In genomic region chr14:37594916-37595808, GRCh38 we compare ENCODE assay signal across 8 cellular contexts. TPM values are rescaled to one million over a fixed set of nuclear protein-coding genes. Genes with fewer than 3 reads are reported as not detected.
DNase-seq lines count a peak whose midpoint lies in the region; ATAC-seq, FAIRE-seq and TF ChIP-seq lines count a peak whose summit lies in the region.

Gene FOXA1 (minus strand): TSS chr14:37595249. CDS start chr14:37594972, 277 bp downstream.
Gene TTC6 (plus strand): TSS chr14:37595629. CDS start chr14:37622065, 26,436 bp downstream.

- intact Hi-C loops in K562 (cut with micrococcal nuclease), result loop anchor here (2.0 kb wide), 2 partner anchors 278 to 348 kb away; no protein-coding TSS in a partner anchor

- H4K20me1 ChIP-seq in K562 (replicated peaks; ENCODE audit: control insufficient read depth, insufficient read depth, low read length), result no peaks in the 10 kb centered on the region

- peak within 1 kb of the TSS; percentile 69 for H3K4me2 ChIP-seq in K562 (ENCODE audit: insufficient read depth, low read length)

- ATAC-seq in K562, result peak; percentile 66
- peak; percentile 48 for ATAC-seq in thoracic aorta (ENCODE audit: insufficient number of reproducible peaks, low FRiP score, low read depth)
- ATAC-seq in GM21786 (IDR thresholded peaks at IDR 0.05; ENCODE audit: unreplicated experiment), result no peak

- no peak for TF ChIP-seq RAD21 in K562 (CRISPR knock-in tag; conservative IDR thresholded peaks at IDR 0.05 in 1 of 2, IDR thresholded peaks at IDR 0.05 in 1 of 2)

- FAIRE-seq in K562 (lab: Jason Lieb, UNC), result no peak

- peaks cover 2% of the 10 kb centered on the region; the same call in 2 of the 3 replicates for H3K79me2 ChIP-seq in K562 (ENCODE audit: control insufficient read depth, insufficient read depth, low read length)

- CTCF ChIA-PET in HEK293T (lab: Yijun Ruan, JAX) (interaction anchor here (0.5 to 0.6 kb wide), 2 partner anchors 57 to 1221 kb away, joined by 3 to 4 read pairs; no protein-coding TSS in a partner anchor), K562 (lab: Yijun Ruan, JAX; ENCODE audit: low intra/inter-chr PET ratio) (interaction anchor here (1.2 kb wide), 1 partner anchor 349 kb away, joined by 4 read pairs; no protein-coding TSS in a partner anchor)

- in situ Hi-C loops in K562 (cut with MboI), result loop anchor here (25.0 kb wide), 1 partner anchor 333 kb away; no protein-coding TSS in a partner anchor

- H3K9ac ChIP-seq in K562 (ENCODE audit: insufficient read depth in 1 of 2, low read depth in 2 of 2, low read length in 2 of 2), result peak within 1 kb of the TSS; percentile 65 to 90

- no peaks in the 10 kb centered on the region; the same call in 1 of the 2 replicates for H3K9me3 ChIP-seq in K562 (replicated peaks; ENCODE audit: control insufficient read depth, insufficient read depth, low read depth, low read length)
- H3K9me3 ChIP-seq in thoracic aorta, result no peaks in the 10 kb centered on the region

- WGBS in K562 (ENCODE audit: insufficient coverage, low coverage, missing lambda C conversion rate), result 0% methylated on average over 2 of the region's 93 CpGs

- H3K27ac ChIP-seq in K562 (ENCODE audit: extremely low read depth, low read depth, low read length), result peak within 1 kb of the TSS; percentile 72
- no peak within 1 kb of the TSS for H3K27ac ChIP-seq in thoracic aorta

- peak within 1 kb of the TSS; percentile 89 for H2AFZ ChIP-seq in K562 (ENCODE audit: low read depth, low read length)

- TF ChIP-seq POLR2A in K562 (conservative IDR thresholded peaks at IDR 0.05), result no peak

- H3K4me3 ChIP-seq in K562, result peak within 1 kb of the TSS; percentile 56
- H3K4me3 ChIP-seq in thoracic aorta, result peak within 1 kb of the TSS; percentile 72

- TF ChIP-seq CTCF in K562 (IDR thresholded peaks at IDR 0.05 in 2 of 3, conservative IDR thresholded peaks at IDR 0.05 in 1 of 3; ENCODE audit: insufficient read depth in 2 of 3, low read depth in 1 of 3, low read length in 3 of 3), result no peak
- no peak for TF ChIP-seq CTCF in thoracic aorta (IDR thresholded peaks at IDR 0.05)

- BruUV-seq in K562 (replicated peaks; lab: Mats Ljungman, UMichigan), result no TSS peak

- H3K27me3 ChIP-seq in K562 (ENCODE audit: control insufficient read depth in 2 of 2, insufficient read depth in 2 of 2, low read length in 2 of 2) (no peaks in the 10 kb centered on the region), thoracic aorta (replicated peaks; ENCODE audit: insufficient read depth) (peaks cover 61% of the 10 kb centered on the region)

- POLR2A ChIA-PET in HEK293T (lab: Yijun Ruan, JAX) (interaction anchor here (0.9 to 1.8 kb wide), 2 partner anchors 10 to 19 kb away, joined by 4 to 12 read pairs; no protein-coding TSS in a partner anchor), K562 (lab: Yijun Ruan, JAX) (interaction anchor here (0.6 to 0.8 kb wide), 2 partner anchors 115 to 398 kb away, joined by 3 to 4 read pairs; partner anchors contain the start of gene MIPOL1)

- H3K36me3 ChIP-seq in K562 (ENCODE audit: control insufficient read depth, insufficient read depth, low read length), result no peaks in the 10 kb centered on the region
- no peaks in the 10 kb centered on the region for H3K36me3 ChIP-seq in thoracic aorta

- H3K4me1 ChIP-seq in K562 (replicated peaks in 1 of 2; ENCODE audit: control insufficient read depth in 2 of 2, insufficient read depth in 2 of 2, low read length in 2 of 2) (peaks cover 3 to 26% of the 10 kb centered on the region in 2 experiments; a peak in 4 of 5 replicates), thoracic aorta (ENCODE audit: control insufficient read depth in 1 of 2, low read depth in 2 of 2) (peaks cover 12 to 42% of the 10 kb centered on the region in 2 donors)

- peak; percentile 33 for DNase-seq in AG08395 (ENCODE audit: low spot score)
- peak; percentile 45 for DNase-seq in HEK293T (ENCODE audit: extremely low spot score)
- DNase-seq in NCI-H524 (lab: John Stamatoyannopoulos, UW), result peak; percentile 76 to 78
- peak; percentile 55 to 65 (median 59) for DNase-seq in K562 (ENCODE audit: extremely low read depth in 1 of 4, low spot score in 3 of 4)
- DNase-seq in kidney tubule cell (ENCODE audit: low spot score), result peak; percentile 76
- DNase-seq in thoracic aorta (ENCODE audit: low spot score), result no peak
- no peak for DNase-seq in effector CD4-positive, alpha-beta T cell

- TF ChIP-seq EP300 in K562 (IDR thresholded peaks at IDR 0.05; ENCODE audit: low read length), result no peak

- H3K9me1 ChIP-seq in K562 (ENCODE audit: control insufficient read depth, insufficient read depth, low read length), result no peaks in the 10 kb centered on the region

TF ChIP-seq in HEK293T, 16 proteins besides CTCF, POLR2A, EP300 and RAD21 (continues in another document):
- no peak for TF ChIP-seq NFRKB (IDR thresholded peaks at IDR 0.05)
- no peak for TF ChIP-seq ZNF384 (IDR thresholded peaks at IDR 0.05)
- no peak for TF ChIP-seq FOXM1 (IDR thresholded peaks at IDR 0.05; ENCODE audit: borderline replicate concordance)
- no peak for TF ChIP-seq PKNOX1 (IDR thresholded peaks at IDR 0.05)
- TF ChIP-seq SP1 (IDR thresholded peaks at IDR 0.05), result no peak
- TF ChIP-seq FOXA1 (IDR thresholded peaks at IDR 0.05), result no peak
- no peak for TF ChIP-seq FOXK2 (IDR thresholded peaks at IDR 0.05)

TF ChIP-seq in K562, 482 proteins besides CTCF, POLR2A, EP300 and RAD21 (continues in another document):
- TF ChIP-seq CCNT2 (IDR thresholded peaks at IDR 0.05; ENCODE audit: borderline replicate concordance, extremely low read depth, insufficient read length, low read depth, low read length) (peak; percentile 32), PML (IDR thresholded peaks at IDR 0.05; ENCODE audit: low read length) (no peak), BHLHE40 (IDR thresholded peaks at IDR 0.05; ENCODE audit: low read length) (peak; percentile 59), NCOA6 (IDR thresholded peaks at IDR 0.05) (no peak), STAT5B (CRISPR knock-in tag; IDR thresholded peaks at IDR 0.05) (no peak), PTBP1 (IDR thresholded peaks at IDR 0.05; ENCODE audit: low read depth, low read length) (no peak), ESRRA (IDR thresholded peaks at IDR 0.05; ENCODE audit: borderline replicate concordance, low read depth) (no peak), RBFOX2 (IDR thresholded peaks at IDR 0.05; ENCODE audit: low read depth, low read length) (peak; percentile 62), PHF8 (IDR thresholded peaks at IDR 0.05; ENCODE audit: borderline replicate concordance, low read length) (peak; percentile 46; the same call in 1 of the 2 replicates), ZBTB12 (CRISPR knock-in tag; IDR thresholded peaks at IDR 0.05) (no peak), SP1 (CRISPR knock-in tag; IDR thresholded peaks at IDR 0.05) (no peak; the same call in 1 of the 2 replicates)

RNA-seq across cellular contexts. Expression of gene FOXA1, which starts in this region (rescaled TPM):
- 2.3 and 2.4 TPM in 2 replicates for total RNA-seq in K562 (2011; cell fraction: chromatin; rRNA removed; ENCODE audit: low replicate concordance)
- 2.0 and 4.2 TPM in 2 replicates for total RNA-seq in K562 (2011; cell fraction: nucleolus; rRNA removed)
- 4.1 and 5.0 TPM in 2 replicates for total RNA-seq in K562 (2011; cell fraction: nucleoplasm; rRNA removed)
- total RNA-seq in K562 (2014; rRNA removed), result 2.4 and 3.0 TPM in 2 replicates
- 0.86 and 1.3 TPM in 2 replicates for total RNA-seq in K562 (2014; rRNA removed; fragmentation: Illumina TruSeq; extraction: Trizol)
- 1.1 and 1.7 TPM in 2 replicates for total RNA-seq in K562 (2015; rRNA removed; fragmentation: Illumina TruSeq; extraction: Trizol)
- 2.4 and 2.5 TPM in 2 replicates for total RNA-seq in K562 (2021)
- 1.0 and 1.3 TPM in 2 replicates for polyA plus RNA-seq in K562 (2011; rRNA removed)
- polyA plus RNA-seq in K562 (2011; cell fraction: cytosol; rRNA removed), result 1.4 and 4.8 TPM in 2 replicates
- polyA plus RNA-seq in K562 (2011; cell fraction: nucleus; rRNA removed), result 2.0 and 4.2 TPM in 2 replicates
- polyA plus RNA-seq in K562 (2012), result 1.2 and 1.5 TPM in 2 replicates
- polyA plus RNA-seq in K562 (2014; fragmentation: Illumina TruSeq; extraction: Trizol), result 1.1 and 1.6 TPM in 2 replicates
- polyA plus RNA-seq in K562 (2014; fragmentation: Nextera tagmentation; extraction: Ambion mirVana), result under 1 TPM; 0.20 to 0.41 TPM
- 1.4 and 1.8 TPM in 2 replicates for polyA plus RNA-seq in K562 (2014; rRNA removed)
- polyA minus RNA-seq in K562 (2011; rRNA and poly(A)+ RNA removed), result 1.3 and 2.0 TPM in 2 replicates
- polyA minus RNA-seq in K562 (2011; cell fraction: cytosol; rRNA and poly(A)+ RNA removed), result 1.5 and 3.3 TPM in 2 replicates
- polyA minus RNA-seq in K562 (2011; cell fraction: nucleus; rRNA and poly(A)+ RNA removed), result 4.9 and 5.1 TPM in 2 replicates
- total RNA-seq in thoracic aorta, result not detected

RNA-seq across cellular contexts. Expression of gene TTC6, which starts in this region (rescaled TPM):
- 0.23 TPM in 1 of 2 replicates, not detected in the other for total RNA-seq in K562 (2011; cell fraction: chromatin; rRNA removed; ENCODE audit: low replicate concordance)
- 0.13 TPM in 1 of 2 replicates, not detected in the other for total RNA-seq in K562 (2011; cell fraction: nucleolus; rRNA removed)
- total RNA-seq in K562 (2011; cell fraction: nucleoplasm; rRNA removed), result not detected in 2 replicates
- total RNA-seq in K562 (2014; rRNA removed) (0.12 and 0.23 TPM in 2 replicates), K562 (2014; rRNA removed; fragmentation: Illumina TruSeq; extraction: Trizol) (0.04 TPM in 1 of 2 replicates, not detected in the other), K562 (2015; rRNA removed; fragmentation: Illumina TruSeq; extraction: Trizol) (0.04 TPM in 1 of 2 replicates, not detected in the other), K562 (2021) (0.29 TPM in 1 of 2 replicates, not detected in the other), thoracic aorta (under 1 TPM in 1 of 2 donors, not detected in 1; 0.14 TPM)
- polyA plus RNA-seq in K562 (2011; rRNA removed) (0.13 TPM in 1 of 2 replicates, not detected in the other), K562 (2014; fragmentation: Illumina TruSeq; extraction: Trizol) (0.14 TPM in 1 of 2 replicates, not detected in the other), K562 (2014; fragmentation: Nextera tagmentation; extraction: Ambion mirVana) (not detected), K562 (2014; rRNA removed) (0.71 TPM in 1 of 2 replicates, not detected in the other)
- polyA plus RNA-seq in K562 (2011; cell fraction: cytosol; rRNA removed), result 0.01 TPM in 1 of 2 replicates, not detected in the other
- polyA plus RNA-seq in K562 (2011; cell fraction: nucleus; rRNA removed), result 0.10 TPM in 1 of 2 replicates, not detected in the other
- polyA plus RNA-seq in K562 (2012), result 0.07 TPM in 1 of 2 replicates, not detected in the other
- polyA minus RNA-seq in K562 (2011; rRNA and poly(A)+ RNA removed), result 0.03 TPM in 1 of 2 replicates, not detected in the other
- polyA minus RNA-seq in K562 (2011; cell fraction: cytosol; rRNA and poly(A)+ RNA removed), result not detected in 2 replicates
- 0.54 TPM in 1 of 2 replicates, not detected in the other for polyA minus RNA-seq in K562 (2011; cell fraction: nucleus; rRNA and poly(A)+ RNA removed)

Comparison
In these comparisons a context has a peak if more than half of its experiments do, and no peak if none do; other contexts are left out.
1. Peak in ATAC-seq and H3K4me3 ChIP-seq in thoracic aorta; RNA of the genes that start here not detected or under 1 TPM.
2. DNase-seq: peak in AG08395 (single experiment), HEK293T (single experiment), NCI-H524 (2 of 2), K562 (4 of 4) and kidney tubule cell (single experiment); none in thoracic aorta (single experiment) and effector CD4-positive, alpha-beta T cell (single experiment).